In genomic region chr5:103435136-103435914, GRCh38 we compare ENCODE assay signal across 32 cellular contexts.
DNase-seq lines count a peak whose midpoint lies in the region; ATAC-seq, FAIRE-seq and TF ChIP-seq lines count a peak whose summit lies in the region.
"Had no signal": no experiment of that assay in that cellular context is flagged by ENCODE, and none has a peak within 500 bp of the region (broad histone marks: within the 10 kb centered on the region; RNA-seq: fewer than 3 reads in every experiment).

No MANE protein-coding gene starts in this region.

- no peaks in the 10 kb centered on the region for H4K20me1 ChIP-seq in astrocyte (ENCODE audit: insufficient read depth, low read length)
- H4K20me1 ChIP-seq in neural cell (ENCODE audit: insufficient read depth) = no peaks in the 10 kb centered on the region

- FAIRE-seq in astrocyte (lab: Jason Lieb, UNC) = no peak
- FAIRE-seq: endometrium, TTC549 had no signal

- no peaks in the 10 kb centered on the region for H3K36me3 Mint-ChIP-seq in astrocyte (ENCODE audit: low read depth, unreplicated experiment)
- H3K36me3 Mint-ChIP-seq: activated CD8-positive, alpha-beta memory T cell treated with anti-CD3 and anti-CD28 coated beads, Interleukin-2, amount 10 ng/mL, durations not matched to agents 7 days and 5 days had no signal

- H3K27me3 ChIP-seq in astrocyte (ENCODE audit: insufficient read depth, low read length) (no peaks in the 10 kb centered on the region), neural cell (ENCODE audit: insufficient read depth, low read depth, low read length) (no peaks in the 10 kb centered on the region), suprapubic skin (no peaks in the 10 kb centered on the region)
- H3K27me3 ChIP-seq: ascending aorta, BE2C, dorsolateral prefrontal cortex, esophagus muscularis mucosa, ovary, spleen, tibial nerve had no signal

- H3K9me3 ChIP-seq in astrocyte (ENCODE audit: insufficient read depth, low read depth, low read length) = no peaks in the 10 kb centered on the region
- no peaks in the 10 kb centered on the region for H3K9me3 ChIP-seq in neural cell (ENCODE audit: low read length)
- no peaks in the 10 kb centered on the region for H3K9me3 ChIP-seq in suprapubic skin
- H3K9me3 ChIP-seq: BE2C, HAP-1, ovary had no signal

- H2AFZ ChIP-seq in astrocyte (ENCODE audit: low read depth, low read length) (no peak overlapping the region), neural cell (ENCODE audit: low read depth, low read length) (no peak overlapping the region)

- intact Hi-C loops in left ventricle myocardium superior (cut with micrococcal nuclease) (no loop called here), Right ventricle myocardium superior (cut with DNase I) (no loop called here)

- H3K4me1 ChIP-seq in astrocyte (ENCODE audit: insufficient read depth, low read length) (peaks cover 9% of the 10 kb centered on the region), suprapubic skin (no peaks in the 10 kb centered on the region)
- H3K4me1 ChIP-seq: ascending aorta, esophagus muscularis mucosa, HAP-1, lower lobe of right lung, spleen, tibial nerve had no signal

- WGBS in suprapubic skin = 78% methylated on average over 4 of the region's 4 CpGs

- peaks cover 30% of the 10 kb centered on the region for H3K4me1 Mint-ChIP-seq in astrocyte (ENCODE audit: low read depth, unreplicated experiment)
- H3K4me1 Mint-ChIP-seq: activated CD8-positive, alpha-beta memory T cell treated with anti-CD3 and anti-CD28 coated beads, Interleukin-2, amount 10 ng/mL, durations not matched to agents 7 days and 5 days; natural killer cell; stimulated activated naive CD8-positive, alpha-beta T cell treated with anti-CD3 and anti-CD28 coated beads, Interleukin-15, amount 100 ng/mL, for 72 hours; T-helper 17 cell had no signal

- H3K79me2 ChIP-seq in astrocyte (ENCODE audit: insufficient read depth, low read length) (no peaks in the 10 kb centered on the region), neural cell (replicated peaks; ENCODE audit: insufficient read depth, low read length) (no peaks in the 10 kb centered on the region)

- peaks cover 3% of the 10 kb centered on the region for H3K9me3 Mint-ChIP-seq in astrocyte (ENCODE audit: unreplicated experiment)

- no peaks in the 10 kb centered on the region for H3K36me3 ChIP-seq in astrocyte (ENCODE audit: insufficient read depth, low read length)
- no peaks in the 10 kb centered on the region for H3K36me3 ChIP-seq in neural cell (ENCODE audit: insufficient read depth, low read length)
- H3K36me3 ChIP-seq in suprapubic skin = no peaks in the 10 kb centered on the region
- H3K36me3 ChIP-seq: ascending aorta, BE2C, esophagus muscularis mucosa, HAP-1, lower lobe of right lung, ovary, spleen, tibial nerve had no signal

- DNase-seq in left ventricle myocardium superior = no peak
- DNase-seq in Right ventricle myocardium superior = no peak
- DNase-seq in astrocyte (ENCODE audit: low read depth) = no peak
- peak; percentile 39 for DNase-seq in superior temporal gyrus (ENCODE audit: extremely low spot score)
- no peak for DNase-seq in NCI-H128 (lab: John Stamatoyannopoulos, UW; ENCODE audit: unreplicated experiment)
- no peak for DNase-seq in activated CD8-positive, alpha-beta memory T cell treated with anti-CD3 and anti-CD28 coated beads, Interleukin-2, amount 50 U/mL, for 48 hours
- no peak for DNase-seq in suprapubic skin (ENCODE audit: low spot score in 2 of 2)
- DNase-seq: activated CD4-positive, alpha-beta T cell treated with anti-CD3 and anti-CD28 coated beads, Interleukin-2, amount 50 U/mL, for 4 hours; activated CD8-positive, alpha-beta memory T cell treated with anti-CD3 and anti-CD28 coated beads, Interleukin-2, amount 10 ng/mL, durations not matched to agents 7 days and 5 days; activated T-cell treated with anti-CD3 and anti-CD28 coated beads, Interleukin-2, amount 50 U/mL, for 72 hours; BE2C; cerebellar nuclear complex; dorsolateral prefrontal cortex; kidney glomerular epithelial cell; lower lobe of right lung; natural killer cell; NCI-H146; NCI-H2107; NCI-H510A; ovary; retina; spleen; stimulated activated naive CD8-positive, alpha-beta T cell treated with anti-CD3 and anti-CD28 coated beads, Interleukin-15, amount 100 ng/mL, for 72 hours; T-helper 17 cell had no signal

- no peaks in the 10 kb centered on the region for H3K9me2 ChIP-seq in neural cell (ENCODE audit: insufficient read depth, low read length)

- no peaks in the 10 kb centered on the region for H3K27me3 Mint-ChIP-seq in astrocyte (ENCODE audit: low read depth, unreplicated experiment)
- H3K27me3 Mint-ChIP-seq: stimulated activated naive CD8-positive, alpha-beta T cell treated with anti-CD3 and anti-CD28 coated beads, Interleukin-15, amount 100 ng/mL, for 72 hours had no signal

- peak; percentile 10 for TF ChIP-seq EP300 in neural cell (conservative IDR thresholded peaks at IDR 0.05; ENCODE audit: poor library complexity, severe bottlenecking)
- no peak for TF ChIP-seq EP300 in suprapubic skin (IDR thresholded peaks at IDR 0.05)

- TF ChIP-seq POLR2A in suprapubic skin (IDR thresholded peaks at IDR 0.05) = no peak

- H3K9ac ChIP-seq in astrocyte (ENCODE audit: low read length) (peak overlapping the region; percentile 18), neural cell (ENCODE audit: low read length) (peak overlapping the region; percentile 10)

- H3K4me2 ChIP-seq in astrocyte (ENCODE audit: low read length) = peak overlapping the region; percentile 6
- peak overlapping the region; percentile 23 for H3K4me2 ChIP-seq in neural cell (ENCODE audit: low read length)

- no peak for TF ChIP-seq RAD21 in neural cell (conservative IDR thresholded peaks at IDR 0.05)

- H3K27ac ChIP-seq in astrocyte (ENCODE audit: low read depth, low read length) (no peak overlapping the region), neural cell (ENCODE audit: low read length) (peak overlapping the region; percentile 26), suprapubic skin (no peak overlapping the region)
- H3K27ac ChIP-seq: ascending aorta, esophagus muscularis mucosa, lower lobe of right lung, ovary, SK-N-MC, spleen, tibial nerve had no signal

- H3K4me3 Mint-ChIP-seq in astrocyte (ENCODE audit: unreplicated experiment) = no peak overlapping the region
- H3K4me3 Mint-ChIP-seq: activated CD8-positive, alpha-beta memory T cell treated with anti-CD3 and anti-CD28 coated beads, Interleukin-2, amount 10 ng/mL, durations not matched to agents 7 days and 5 days; activated T-cell treated with anti-CD3 and anti-CD28 coated beads, Interleukin-2, amount 50 U/mL, for 72 hours; natural killer cell; stimulated activated naive CD8-positive, alpha-beta T cell treated with anti-CD3 and anti-CD28 coated beads, Interleukin-15, amount 100 ng/mL, for 72 hours; T-helper 17 cell had no signal

- TF ChIP-seq CTCF in astrocyte (IDR thresholded peaks at IDR 0.05; ENCODE audit: insufficient read depth, low read depth, low read length) (no peak), neural cell (IDR thresholded peaks at IDR 0.05; ENCODE audit: poor library complexity, severe bottlenecking) (no peak), suprapubic skin (IDR thresholded peaks at IDR 0.05) (no peak)

- H3F3A ChIP-seq in neural cell (ENCODE audit: insufficient read depth, low read length, poor library complexity, severe bottlenecking) = no peaks in the 10 kb centered on the region

- no peak overlapping the region for H3K27ac Mint-ChIP-seq in astrocyte (ENCODE audit: unreplicated experiment)
- H3K27ac Mint-ChIP-seq: activated CD8-positive, alpha-beta memory T cell treated with anti-CD3 and anti-CD28 coated beads, Interleukin-2, amount 10 ng/mL, durations not matched to agents 7 days and 5 days; activated T-cell treated with anti-CD3 and anti-CD28 coated beads, Interleukin-2, amount 50 U/mL, for 72 hours; natural killer cell; stimulated activated naive CD8-positive, alpha-beta T cell treated with anti-CD3 and anti-CD28 coated beads, Interleukin-15, amount 100 ng/mL, for 72 hours; T-helper 17 cell had no signal

- H3K4me3 ChIP-seq in astrocyte (ENCODE audit: insufficient read depth, low read depth, low read length) (no peak overlapping the region), neural cell (ENCODE audit: low read length) (peak overlapping the region; percentile 40), suprapubic skin (no peak overlapping the region)
- H3K4me3 ChIP-seq: ascending aorta, dorsolateral prefrontal cortex, esophagus muscularis mucosa, HAP-1, lower lobe of right lung, ovary, SK-N-MC, spleen, tibial nerve had no signal

- ATAC-seq in left ventricle myocardium superior (peak; percentile 41), Right ventricle myocardium superior (ENCODE audit: poor library complexity) (no peak)
- ATAC-seq: activated CD8-positive, alpha-beta memory T cell treated with anti-CD3 and anti-CD28 coated beads, Interleukin-2, amount 10 ng/mL, durations not matched to agents 7 days and 5 days; activated T-cell treated with anti-CD3 and anti-CD28 coated beads, Interleukin-2, amount 50 U/mL, for 72 hours; lower lobe of right lung; natural killer cell; stimulated activated naive CD8-positive, alpha-beta T cell treated with anti-CD3 and anti-CD28 coated beads, Interleukin-15, amount 100 ng/mL, for 72 hours; T-helper 17 cell had no signal

TF ChIP-seq in neural cell, 6 proteins besides CTCF, POLR2A, EP300 and RAD21:
- TF ChIP-seq POLR2AphosphoS5 (IDR thresholded peaks at IDR 0.05) = peak; percentile 53
- TF ChIP-seq REST (IDR thresholded peaks at IDR 0.05; ENCODE audit: borderline replicate concordance) = no peak
TF ChIP-seq in neural cell: peak in this region for 1.
